Comparison of ENCODE assay signal across 14 cellular contexts in genomic region chr18:70047931-70048603, GRCh38.
DNase-seq lines count a peak whose midpoint lies in the region; TF ChIP-seq lines count a peak whose summit lies in the region.
"Had no signal": no experiment of that assay in that cellular context is flagged by ENCODE, and none has a peak within 500 bp of the region (broad histone marks: within the 10 kb centered on the region; RNA-seq: fewer than 3 reads in every experiment).

No MANE protein-coding gene starts in this region.

- H3K4me3 ChIP-seq in fibroblast of mammary gland (ENCODE audit: control insufficient read depth, low read depth, low read length) = no peak overlapping the region
- H3K4me3 ChIP-seq in tibial nerve = no peak overlapping the region
- H3K4me3 ChIP-seq: cardiac muscle cell, ovary had no signal

- no peak overlapping the region for H3K4me3 Mint-ChIP-seq in osteocyte (ENCODE audit: unreplicated experiment)
- H3K4me3 Mint-ChIP-seq: activated CD4-positive, alpha-beta T cell treated with anti-CD3 and anti-CD28 coated beads for 36 hours; T-cell had no signal

- no peak for TF ChIP-seq EP300 in tibial nerve (IDR thresholded peaks at IDR 0.05)

- H3K4me1 Mint-ChIP-seq in osteocyte (ENCODE audit: unreplicated experiment) = peaks cover 38% of the 10 kb centered on the region
- H3K4me1 Mint-ChIP-seq: T-cell had no signal

- no peaks in the 10 kb centered on the region for H3K27me3 Mint-ChIP-seq in osteocyte (ENCODE audit: unreplicated experiment)
- H3K27me3 Mint-ChIP-seq: activated CD4-positive, alpha-beta T cell treated with anti-CD3 and anti-CD28 coated beads for 36 hours; T-cell had no signal

- peaks cover 7% of the 10 kb centered on the region for H3K36me3 Mint-ChIP-seq in osteocyte (ENCODE audit: unreplicated experiment)

- no peak for TF ChIP-seq POLR2A in tibial nerve (IDR thresholded peaks at IDR 0.05)

- no peak overlapping the region for H3K27ac ChIP-seq in RWPE1
- no peak overlapping the region for H3K27ac ChIP-seq in tibial nerve
- H3K27ac ChIP-seq: cardiac muscle cell, ovary had no signal

- peaks cover 0 to 9% (median 2%) of the 10 kb centered on the region in 4 donors for H3K4me1 ChIP-seq in tibial nerve

- DNase-seq in GM04503 (ENCODE audit: low read depth) = peak; percentile 38
- DNase-seq in RWPE1 (ENCODE audit: low spot score) = peak; percentile 36
- peak; percentile 80 for DNase-seq in fibroblast of mammary gland (ENCODE audit: low read depth)
- DNase-seq in osteocyte (ENCODE audit: extremely low spot score, unreplicated experiment) = no peak
- no peak for DNase-seq in kidney glomerular epithelial cell (lab: John Stamatoyannopoulos, UW)
- no peak for DNase-seq in tibial nerve (ENCODE audit: low spot score in 2 of 2)
- DNase-seq in NCI-H774 (lab: John Stamatoyannopoulos, UW) = no peak
- no peak for DNase-seq in effector CD4-positive, alpha-beta T cell
- DNase-seq: activated CD4-positive, alpha-beta T cell treated with anti-CD3 and anti-CD28 coated beads for 36 hours; KG1; NCI-H2081; ovary; T-cell had no signal

- CTCF ChIA-PET in RWPE1 (lab: Yijun Ruan, JAX) = no interaction called here

- no peaks in the 10 kb centered on the region for H3K27me3 ChIP-seq in tibial nerve
- H3K27me3 ChIP-seq: cardiac muscle cell, ovary had no signal

- H3K9me3 ChIP-seq in tibial nerve = no peaks in the 10 kb centered on the region
- H3K9me3 ChIP-seq: ovary had no signal

- POLR2A ChIA-PET in RWPE1 (lab: Yijun Ruan, JAX; ENCODE audit: low non-redundant PET) = no interaction called here

- H3K27ac Mint-ChIP-seq in osteocyte (ENCODE audit: unreplicated experiment) = peak overlapping the region; percentile 73
- H3K27ac Mint-ChIP-seq: activated CD4-positive, alpha-beta T cell treated with anti-CD3 and anti-CD28 coated beads for 36 hours; T-cell had no signal

- H3K9me3 Mint-ChIP-seq in osteocyte (ENCODE audit: unreplicated experiment) = no peaks in the 10 kb centered on the region
- H3K9me3 Mint-ChIP-seq: T-cell had no signal

- WGBS in tibial nerve, 2 donors = 75 to 77% methylated on average over 4 of the region's 4 CpGs

- TF ChIP-seq CTCF in RWPE1 (conservative IDR thresholded peaks at IDR 0.05; ENCODE audit: low read depth) (no peak), fibroblast of mammary gland (conservative IDR thresholded peaks at IDR 0.05; ENCODE audit: control insufficient read depth, insufficient read depth, low read depth, low read length) (no peak), osteocyte (IDR thresholded peaks at IDR 0.05) (no peak), tibial nerve (IDR thresholded peaks at IDR 0.05) (no peak)

- H3K36me3 ChIP-seq in tibial nerve = peaks cover 0 to 31% (median 0%) of the 10 kb centered on the region in 3 donors
- H3K36me3 ChIP-seq: cardiac muscle cell, ovary had no signal

Comparison
In these comparisons a context has a peak if more than half of its experiments do, and no peak if none do; other contexts are left out.
1. DNase-seq: peak in GM04503 (single experiment), RWPE1 (single experiment) and fibroblast of mammary gland (single experiment); none in osteocyte (single experiment), kidney glomerular epithelial cell (single experiment), tibial nerve (0 of 2), NCI-H774 (single experiment) and effector CD4-positive, alpha-beta T cell (single experiment).